ENCODE assay signal across 8 cellular contexts in the genomic region with DNA sequence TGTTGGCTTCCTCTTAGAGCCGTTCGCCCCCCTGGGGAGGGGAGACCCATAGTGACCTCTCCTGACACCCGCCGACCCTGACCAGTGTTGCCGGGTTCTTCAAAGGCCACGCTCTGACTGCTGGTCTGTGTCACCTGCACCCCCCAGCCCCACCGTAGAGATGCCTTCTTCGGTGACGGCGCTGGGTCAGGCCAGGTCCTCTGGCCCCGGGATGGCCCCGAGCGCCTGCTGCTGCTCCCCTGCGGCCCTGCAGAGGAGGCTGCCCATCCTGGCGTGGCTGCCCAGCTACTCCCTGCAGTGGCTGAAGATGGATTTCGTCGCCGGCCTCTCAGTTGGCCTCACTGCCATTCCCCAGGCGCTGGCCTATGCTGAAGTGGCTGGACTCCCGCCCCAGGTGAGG. TPM values are rescaled to one million over a fixed set of nuclear protein-coding genes. Genes with fewer than 3 reads are reported as not detected.
DNase-seq lines count a peak whose midpoint lies in the region; ATAC-seq and TF ChIP-seq lines count a peak whose summit lies in the region.

No MANE protein-coding gene starts in this region.

- peak overlapping the region; percentile 70 to 95 (median 83) for H3K4me3 Mint-ChIP-seq in T-cell

- no peak for DNase-seq in T-cell
- no peak for DNase-seq in fibroblast of mammary gland (ENCODE audit: low read depth)
- DNase-seq in KBM-7: no peak
- DNase-seq in HUDEP-2 (lab: John Stamatoyannopoulos, UW; ENCODE audit: unreplicated experiment in 76 of 76): no peak

- H3K9me3 Mint-ChIP-seq in T-cell: no peaks in the 10 kb centered on the region

- H3K9ac ChIP-seq in BLaER1 treated with 17β-estradiol and CSF1 and Interleukin-3, amounts not matched to agents 10 nM and 100 nM: peak overlapping the region in 4 of 11 experiments; percentile 85 to 97 (median 96); a peak in 4 of 22 replicates
- no peak overlapping the region for H3K9ac ChIP-seq in parathyroid adenoma

- peaks cover 29 to 52% (median 47%) of the 10 kb centered on the region in 3 donors for H3K4me1 Mint-ChIP-seq in T-cell

- peaks cover 37 to 58% (median 46%) of the 10 kb centered on the region in 10 experiments for H3K4me1 ChIP-seq in BLaER1 treated with 17β-estradiol and CSF1 and Interleukin-3, amounts not matched to agents 10 nM and 100 nM
- H3K4me1 ChIP-seq in parathyroid adenoma: peaks cover 12% of the 10 kb centered on the region

- CTCF ChIA-PET in T-cell (lab: Charles Lee): no interaction called here

- peaks cover 6 to 48% (median 23%) of the 10 kb centered on the region in 11 experiments; a peak in 21 of 22 replicates for H3K27me3 ChIP-seq in BLaER1 treated with 17β-estradiol and CSF1 and Interleukin-3, amounts not matched to agents 10 nM and 100 nM
- H3K27me3 ChIP-seq in parathyroid adenoma (ENCODE audit: control insufficient read depth, insufficient read depth, low read length): no peaks in the 10 kb centered on the region

- peak overlapping the region; percentile 95 to 100 (median 98) for H3K4me2 ChIP-seq in BLaER1 treated with 17β-estradiol and CSF1 and Interleukin-3, amounts not matched to agents 10 nM and 100 nM
- peak overlapping the region; percentile 79 for H3K4me2 ChIP-seq in parathyroid adenoma (ENCODE audit: low read length)

- H3K79me2 ChIP-seq in parathyroid adenoma: peaks cover 8% of the 10 kb centered on the region

- H3K36me3 ChIP-seq in BLaER1 treated with 17β-estradiol and CSF1 and Interleukin-3, amounts not matched to agents 10 nM and 100 nM: peaks cover 0 to 63% (median 3%) of the 10 kb centered on the region in 11 experiments; a peak in 10 of 22 replicates
- H3K36me3 ChIP-seq in parathyroid adenoma (ENCODE audit: control insufficient read depth, insufficient read depth, low read length): no peaks in the 10 kb centered on the region

- ATAC-seq in T-cell (replicated peaks in 1 of 4) (no peak), HG03139 (IDR thresholded peaks at IDR 0.05; ENCODE audit: unreplicated experiment) (no peak), GM21528 (IDR thresholded peaks at IDR 0.05; ENCODE audit: low FRiP score, unreplicated experiment) (no peak)

- H2AFZ ChIP-seq in parathyroid adenoma: no peak overlapping the region

- in situ Hi-C loops in KBM-7 (cut with MboI; ENCODE audit: low pct_unique_long_range_greater_than_20kb, low sequenced_read_pairs): no loop called here

- H3K36me3 Mint-ChIP-seq in T-cell: peaks cover 20% of the 10 kb centered on the region

- H3K27me3 Mint-ChIP-seq in T-cell: no peaks in the 10 kb centered on the region

- peaks cover 7 to 73% (median 33%) of the 10 kb centered on the region in 11 experiments; a peak in 18 of 22 replicates for H4K20me1 ChIP-seq in BLaER1 treated with 17β-estradiol and CSF1 and Interleukin-3, amounts not matched to agents 10 nM and 100 nM

- POLR2A ChIA-PET in T-cell (lab: Charles Lee): no interaction called here

- H3K4me3 ChIP-seq in BLaER1 treated with 17β-estradiol and CSF1 and Interleukin-3, amounts not matched to agents 10 nM and 100 nM: peak overlapping the region in 6 of 10 experiments; percentile 78 to 97 (median 88); a peak in 10 of 20 replicates
- peak overlapping the region; percentile 75 for H3K4me3 ChIP-seq in fibroblast of mammary gland (ENCODE audit: control insufficient read depth, low read depth, low read length)
- peak overlapping the region; percentile 87 for H3K4me3 ChIP-seq in parathyroid adenoma (ENCODE audit: low read depth, low read length)

- no peak overlapping the region for H3K27ac ChIP-seq in BLaER1 treated with 17β-estradiol and CSF1 and Interleukin-3, amounts not matched to agents 10 nM and 100 nM
- H3K27ac ChIP-seq in parathyroid adenoma: no peak overlapping the region

- TF ChIP-seq CTCF in fibroblast of mammary gland (conservative IDR thresholded peaks at IDR 0.05; ENCODE audit: control insufficient read depth, insufficient read depth, low read depth, low read length) (no peak), parathyroid adenoma (IDR thresholded peaks at IDR 0.05) (no peak)

- H3K27ac Mint-ChIP-seq in T-cell: peak overlapping the region; percentile 39 to 81

- no peaks in the 10 kb centered on the region for H3K9me3 ChIP-seq in BLaER1 treated with 17β-estradiol and CSF1 and Interleukin-3, amounts not matched to agents 10 nM and 100 nM (replicated peaks in 1 of 11)
- no peaks in the 10 kb centered on the region for H3K9me3 ChIP-seq in parathyroid adenoma (ENCODE audit: control insufficient read depth, low read length)

RNA-seq across cellular contexts. Expression of gene SLC26A11, which starts 1.2 kb away (rescaled TPM):
- total RNA-seq in T-cell: 100 to 1,000 TPM in 3 of 5 donors, 10 to 100 TPM in 2; 45.9 to 123 (median 112) TPM

RNA-seq across cellular contexts. Expression of gene SGSH, which starts 1.3 kb away (rescaled TPM):
- 100 to 1,000 TPM; 133 to 197 (median 155) TPM for total RNA-seq in T-cell

RNA-seq across cellular contexts. Expression of gene RNF213, which starts 39.3 kb away (rescaled TPM):
- 100 to 1,000 TPM; 433 to 628 (median 590) TPM for total RNA-seq in T-cell

RNA-seq across cellular contexts. Expression of gene CARD14, which starts 51.6 kb away (rescaled TPM):
- under 1 TPM in 2 of 5 donors, not detected in 3; 0.06 to 0.10 TPM for total RNA-seq in T-cell
